ENCODE assay signal across 1 cellular context in genomic region chr2:219176818-219177593, GRCh38.
TF ChIP-seq lines count a peak whose summit lies in the region.

Gene CNPPD1, minus strand, starts transcription at chr2:219176925. Its CDS starts 97 bp downstream, at chr2:219176828.

TF ChIP-seq in HepG2, 621 proteins besides CTCF, POLR2A, EP300 and RAD21 (continued from another document and continues in another):
- TF ChIP-seq, protein P1, sequence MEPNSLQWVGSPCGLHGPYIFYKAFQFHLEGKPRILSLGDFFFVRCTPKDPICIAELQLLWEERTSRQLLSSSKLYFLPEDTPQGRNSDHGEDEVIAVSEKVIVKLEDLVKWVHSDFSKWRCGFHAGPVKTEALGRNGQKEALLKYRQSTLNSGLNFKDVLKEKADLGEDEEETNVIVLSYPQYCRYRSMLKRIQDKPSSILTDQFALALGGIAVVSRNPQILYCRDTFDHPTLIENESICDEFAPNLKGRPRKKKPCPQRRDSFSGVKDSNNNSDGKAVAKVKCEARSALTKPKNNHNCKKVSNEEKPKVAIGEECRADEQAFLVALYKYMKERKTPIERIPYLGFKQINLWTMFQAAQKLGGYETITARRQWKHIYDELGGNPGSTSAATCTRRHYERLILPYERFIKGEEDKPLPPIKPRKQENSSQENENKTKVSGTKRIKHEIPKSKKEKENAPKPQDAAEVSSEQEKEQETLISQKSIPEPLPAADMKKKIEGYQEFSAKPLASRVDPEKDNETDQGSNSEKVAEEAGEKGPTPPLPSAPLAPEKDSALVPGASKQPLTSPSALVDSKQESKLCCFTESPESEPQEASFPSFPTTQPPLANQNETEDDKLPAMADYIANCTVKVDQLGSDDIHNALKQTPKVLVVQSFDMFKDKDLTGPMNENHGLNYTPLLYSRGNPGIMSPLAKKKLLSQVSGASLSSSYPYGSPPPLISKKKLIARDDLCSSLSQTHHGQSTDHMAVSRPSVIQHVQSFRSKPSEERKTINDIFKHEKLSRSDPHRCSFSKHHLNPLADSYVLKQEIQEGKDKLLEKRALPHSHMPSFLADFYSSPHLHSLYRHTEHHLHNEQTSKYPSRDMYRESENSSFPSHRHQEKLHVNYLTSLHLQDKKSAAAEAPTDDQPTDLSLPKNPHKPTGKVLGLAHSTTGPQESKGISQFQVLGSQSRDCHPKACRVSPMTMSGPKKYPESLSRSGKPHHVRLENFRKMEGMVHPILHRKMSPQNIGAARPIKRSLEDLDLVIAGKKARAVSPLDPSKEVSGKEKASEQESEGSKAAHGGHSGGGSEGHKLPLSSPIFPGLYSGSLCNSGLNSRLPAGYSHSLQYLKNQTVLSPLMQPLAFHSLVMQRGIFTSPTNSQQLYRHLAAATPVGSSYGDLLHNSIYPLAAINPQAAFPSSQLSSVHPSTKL (CRISPR knock-in tag; IDR thresholded peaks at IDR 0.05), result peak; percentile 73; the same call in 1 of the 2 replicates
- TF ChIP-seq CEBPB (IDR thresholded peaks at IDR 0.05; ENCODE audit: borderline replicate concordance, low read depth, low read length) (no peak), ONECUT2 (CRISPR knock-in tag; IDR thresholded peaks at IDR 0.05) (peak; percentile 53; the same call in 1 of the 2 replicates), SMAD3 (CRISPR knock-in tag; IDR thresholded peaks at IDR 0.05) (peak; percentile 52; the same call in 1 of the 2 replicates), ZNF678 (CRISPR knock-in tag; IDR thresholded peaks at IDR 0.05) (peak; percentile 96), ZNF383 (CRISPR knock-in tag; IDR thresholded peaks at IDR 0.05; ENCODE audit: borderline replicate concordance) (0 out of 2 replicates have a peak, but pooled peaks have one; percentile 43), ZBTB1 (CRISPR knock-in tag; IDR thresholded peaks at IDR 0.05; ENCODE audit: borderline replicate concordance) (peak; percentile 68; the same call in 1 of the 2 replicates), FOXC1 (CRISPR knock-in tag; IDR thresholded peaks at IDR 0.05; ENCODE audit: borderline replicate concordance) (peak; percentile 98), HBP1 (CRISPR knock-in tag; IDR thresholded peaks at IDR 0.05; ENCODE audit: low read depth) (peak; percentile 96), NPAS2 (CRISPR knock-in tag; IDR thresholded peaks at IDR 0.05; ENCODE audit: borderline replicate concordance) (no peak), PCBP2 (optimal IDR thresholded peaks at IDR 0.05; ENCODE audit: low read depth, low read length, poor library complexity, severe bottlenecking) (no peak), TP53 (CRISPR knock-in tag; conservative IDR thresholded peaks at IDR 0.05) (0 out of 2 replicates have a peak, but pooled peaks have one; percentile 65), ZNF577 (CRISPR knock-in tag; IDR thresholded peaks at IDR 0.05; ENCODE audit: borderline replicate concordance, low read depth) (no peak), ZNF850 (CRISPR knock-in tag; conservative IDR thresholded peaks at IDR 0.05) (peak; percentile 98), HMGA1 (CRISPR knock-in tag; conservative IDR thresholded peaks at IDR 0.05) (no peak), SCMH1 (CRISPR knock-in tag; IDR thresholded peaks at IDR 0.05; ENCODE audit: borderline replicate concordance) (no peak), ATF7-NPFF (CRISPR knock-in tag; IDR thresholded peaks at IDR 0.05; ENCODE audit: low read depth) (peak; percentile 98), SRY (CRISPR knock-in tag; IDR thresholded peaks at IDR 0.05) (peak; percentile 92), SP2 (CRISPR knock-in tag; IDR thresholded peaks at IDR 0.05) (peak; percentile 74), RCOR2 (CRISPR knock-in tag; IDR thresholded peaks at IDR 0.05) (no peak), ZSCAN12 (CRISPR knock-in tag; IDR thresholded peaks at IDR 0.05) (peak; percentile 94; the same call in 1 of the 2 replicates), PHF5A (CRISPR knock-in tag; IDR thresholded peaks at IDR 0.05; ENCODE audit: low read depth, unreplicated experiment) (peak; percentile 96), U2AF2 (IDR thresholded peaks at IDR 0.05; ENCODE audit: low read depth, low read length) (0 out of 2 replicates have a peak, but pooled peaks have one; percentile 31), TIGD3 (CRISPR knock-in tag; IDR thresholded peaks at IDR 0.05; ENCODE audit: borderline replicate concordance) (peak; percentile 66; the same call in 1 of the 2 replicates), ZNF782 (CRISPR knock-in tag; IDR thresholded peaks at IDR 0.05; ENCODE audit: borderline replicate concordance) (peak; percentile 88), ZBTB38 (CRISPR knock-in tag; IDR thresholded peaks at IDR 0.05) (peak; percentile 96), TRIM24 (CRISPR knock-in tag; IDR thresholded peaks at IDR 0.05) (no peak), RBFOX2 (IDR thresholded peaks at IDR 0.05; ENCODE audit: low read depth, low read length) (peak; percentile 98), DR1 (CRISPR knock-in tag; IDR thresholded peaks at IDR 0.05) (no peak; the same call in none of the 2 replicates), ZNF564 (CRISPR knock-in tag; IDR thresholded peaks at IDR 0.05) (peak; percentile 94), TGIF2 (CRISPR knock-in tag; IDR thresholded peaks at IDR 0.05) (peak; percentile 80), ZNF124 (CRISPR knock-in tag; IDR thresholded peaks at IDR 0.05) (no peak; the same call in 1 of the 2 replicates), HNRNPUL1 (IDR thresholded peaks at IDR 0.05; ENCODE audit: low read depth, low read length) (peak; percentile 58; the same call in 1 of the 2 replicates), ZNF570 (CRISPR knock-in tag; IDR thresholded peaks at IDR 0.05; ENCODE audit: borderline replicate concordance) (peak; percentile 93; the same call in 1 of the 2 replicates), GATAD1 (CRISPR knock-in tag; IDR thresholded peaks at IDR 0.05) (peak; percentile 89), CBX5 (CRISPR knock-in tag; IDR thresholded peaks at IDR 0.05; ENCODE audit: borderline replicate concordance) (peak; percentile 87; the same call in 1 of the 2 replicates), RARG (CRISPR knock-in tag; IDR thresholded peaks at IDR 0.05; ENCODE audit: low read depth) (0 out of 2 replicates have a peak, but pooled peaks have one; percentile 40), ZNF737 (CRISPR knock-in tag; IDR thresholded peaks at IDR 0.05; ENCODE audit: borderline replicate concordance) (peak; percentile 83; the same call in 1 of the 2 replicates)
- TF ChIP-seq, protein P2, sequence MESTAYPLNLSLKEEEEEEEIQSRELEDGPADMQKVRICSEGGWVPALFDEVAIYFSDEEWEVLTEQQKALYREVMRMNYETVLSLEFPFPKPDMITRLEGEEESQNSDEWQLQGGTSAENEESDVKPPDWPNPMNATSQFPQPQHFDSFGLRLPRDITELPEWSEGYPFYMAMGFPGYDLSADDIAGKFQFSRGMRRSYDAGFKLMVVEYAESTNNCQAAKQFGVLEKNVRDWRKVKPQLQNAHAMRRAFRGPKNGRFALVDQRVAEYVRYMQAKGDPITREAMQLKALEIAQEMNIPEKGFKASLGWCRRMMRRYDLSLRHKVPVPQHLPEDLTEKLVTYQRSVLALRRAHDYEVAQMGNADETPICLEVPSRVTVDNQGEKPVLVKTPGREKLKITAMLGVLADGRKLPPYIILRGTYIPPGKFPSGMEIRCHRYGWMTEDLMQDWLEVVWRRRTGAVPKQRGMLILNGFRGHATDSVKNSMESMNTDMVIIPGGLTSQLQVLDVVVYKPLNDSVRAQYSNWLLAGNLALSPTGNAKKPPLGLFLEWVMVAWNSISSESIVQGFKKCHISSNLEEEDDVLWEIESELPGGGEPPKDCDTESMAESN (CRISPR knock-in tag; conservative IDR thresholded peaks at IDR 0.05), result peak; percentile 99
- TF ChIP-seq, protein P3, sequence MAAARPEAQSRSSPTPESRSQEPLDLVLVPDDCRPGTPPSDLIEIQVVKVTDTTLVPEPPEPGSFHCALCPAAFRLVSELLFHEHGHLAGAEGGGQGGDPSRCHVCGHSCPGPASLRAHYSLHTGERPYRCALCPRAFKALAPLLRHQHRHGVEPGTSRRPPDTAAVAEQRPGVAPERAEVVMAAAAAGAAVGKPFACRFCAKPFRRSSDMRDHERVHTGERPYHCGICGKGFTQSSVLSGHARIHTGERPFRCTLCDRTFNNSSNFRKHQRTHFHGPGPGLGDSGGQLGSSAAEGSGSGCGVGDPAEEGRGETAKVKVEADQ (CRISPR knock-in tag; IDR thresholded peaks at IDR 0.05; ENCODE audit: borderline replicate concordance), result peak; percentile 72; the same call in 1 of the 2 replicates
- TF ChIP-seq, protein P4, sequence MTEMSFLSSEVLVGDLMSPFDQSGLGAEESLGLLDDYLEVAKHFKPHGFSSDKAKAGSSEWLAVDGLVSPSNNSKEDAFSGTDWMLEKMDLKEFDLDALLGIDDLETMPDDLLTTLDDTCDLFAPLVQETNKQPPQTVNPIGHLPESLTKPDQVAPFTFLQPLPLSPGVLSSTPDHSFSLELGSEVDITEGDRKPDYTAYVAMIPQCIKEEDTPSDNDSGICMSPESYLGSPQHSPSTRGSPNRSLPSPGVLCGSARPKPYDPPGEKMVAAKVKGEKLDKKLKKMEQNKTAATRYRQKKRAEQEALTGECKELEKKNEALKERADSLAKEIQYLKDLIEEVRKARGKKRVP (CRISPR knock-in tag; IDR thresholded peaks at IDR 0.05), result peak in 1 of 2 experiments; percentile 80; a peak in 2 of 4 replicates
- TF ChIP-seq, protein P5, sequence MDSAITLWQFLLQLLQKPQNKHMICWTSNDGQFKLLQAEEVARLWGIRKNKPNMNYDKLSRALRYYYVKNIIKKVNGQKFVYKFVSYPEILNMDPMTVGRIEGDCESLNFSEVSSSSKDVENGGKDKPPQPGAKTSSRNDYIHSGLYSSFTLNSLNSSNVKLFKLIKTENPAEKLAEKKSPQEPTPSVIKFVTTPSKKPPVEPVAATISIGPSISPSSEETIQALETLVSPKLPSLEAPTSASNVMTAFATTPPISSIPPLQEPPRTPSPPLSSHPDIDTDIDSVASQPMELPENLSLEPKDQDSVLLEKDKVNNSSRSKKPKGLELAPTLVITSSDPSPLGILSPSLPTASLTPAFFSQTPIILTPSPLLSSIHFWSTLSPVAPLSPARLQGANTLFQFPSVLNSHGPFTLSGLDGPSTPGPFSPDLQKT (CRISPR knock-in tag; IDR thresholded peaks at IDR 0.05; ENCODE audit: borderline replicate concordance), result peak; percentile 84; the same call in 1 of the 2 replicates
- TF ChIP-seq, protein P6, sequence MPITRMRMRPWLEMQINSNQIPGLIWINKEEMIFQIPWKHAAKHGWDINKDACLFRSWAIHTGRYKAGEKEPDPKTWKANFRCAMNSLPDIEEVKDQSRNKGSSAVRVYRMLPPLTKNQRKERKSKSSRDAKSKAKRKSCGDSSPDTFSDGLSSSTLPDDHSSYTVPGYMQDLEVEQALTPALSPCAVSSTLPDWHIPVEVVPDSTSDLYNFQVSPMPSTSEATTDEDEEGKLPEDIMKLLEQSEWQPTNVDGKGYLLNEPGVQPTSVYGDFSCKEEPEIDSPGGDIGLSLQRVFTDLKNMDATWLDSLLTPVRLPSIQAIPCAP (CRISPR knock-in tag; IDR thresholded peaks at IDR 0.05; ENCODE audit: low read depth), result peak; percentile 74; the same call in 1 of the 2 replicates
- TF ChIP-seq, protein P7, sequence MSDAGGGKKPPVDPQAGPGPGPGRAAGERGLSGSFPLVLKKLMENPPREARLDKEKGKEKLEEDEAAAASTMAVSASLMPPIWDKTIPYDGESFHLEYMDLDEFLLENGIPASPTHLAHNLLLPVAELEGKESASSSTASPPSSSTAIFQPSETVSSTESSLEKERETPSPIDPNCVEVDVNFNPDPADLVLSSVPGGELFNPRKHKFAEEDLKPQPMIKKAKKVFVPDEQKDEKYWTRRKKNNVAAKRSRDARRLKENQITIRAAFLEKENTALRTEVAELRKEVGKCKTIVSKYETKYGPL (CRISPR knock-in tag; IDR thresholded peaks at IDR 0.05), result peak; percentile 80; the same call in 1 of the 2 replicates
- TF ChIP-seq, protein P8, sequence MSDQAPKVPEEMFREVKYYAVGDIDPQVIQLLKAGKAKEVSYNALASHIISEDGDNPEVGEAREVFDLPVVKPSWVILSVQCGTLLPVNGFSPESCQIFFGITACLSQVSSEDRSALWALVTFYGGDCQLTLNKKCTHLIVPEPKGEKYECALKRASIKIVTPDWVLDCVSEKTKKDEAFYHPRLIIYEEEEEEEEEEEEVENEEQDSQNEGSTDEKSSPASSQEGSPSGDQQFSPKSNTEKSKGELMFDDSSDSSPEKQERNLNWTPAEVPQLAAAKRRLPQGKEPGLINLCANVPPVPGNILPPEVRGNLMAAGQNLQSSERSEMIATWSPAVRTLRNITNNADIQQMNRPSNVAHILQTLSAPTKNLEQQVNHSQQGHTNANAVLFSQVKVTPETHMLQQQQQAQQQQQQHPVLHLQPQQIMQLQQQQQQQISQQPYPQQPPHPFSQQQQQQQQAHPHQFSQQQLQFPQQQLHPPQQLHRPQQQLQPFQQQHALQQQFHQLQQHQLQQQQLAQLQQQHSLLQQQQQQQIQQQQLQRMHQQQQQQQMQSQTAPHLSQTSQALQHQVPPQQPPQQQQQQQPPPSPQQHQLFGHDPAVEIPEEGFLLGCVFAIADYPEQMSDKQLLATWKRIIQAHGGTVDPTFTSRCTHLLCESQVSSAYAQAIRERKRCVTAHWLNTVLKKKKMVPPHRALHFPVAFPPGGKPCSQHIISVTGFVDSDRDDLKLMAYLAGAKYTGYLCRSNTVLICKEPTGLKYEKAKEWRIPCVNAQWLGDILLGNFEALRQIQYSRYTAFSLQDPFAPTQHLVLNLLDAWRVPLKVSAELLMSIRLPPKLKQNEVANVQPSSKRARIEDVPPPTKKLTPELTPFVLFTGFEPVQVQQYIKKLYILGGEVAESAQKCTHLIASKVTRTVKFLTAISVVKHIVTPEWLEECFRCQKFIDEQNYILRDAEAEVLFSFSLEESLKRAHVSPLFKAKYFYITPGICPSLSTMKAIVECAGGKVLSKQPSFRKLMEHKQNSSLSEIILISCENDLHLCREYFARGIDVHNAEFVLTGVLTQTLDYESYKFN (CRISPR knock-in tag; conservative IDR thresholded peaks at IDR 0.05), result peak; percentile 82; the same call in 1 of the 2 replicates
